20 cellular contexts compared by ENCODE assay signal in genomic region chr10:13683017-13683416, GRCh38.
"Had no signal": no experiment of that assay in that cellular context is flagged by ENCODE, and none has a peak within 500 bp of the region (broad histone marks: within the 10 kb centered on the region; RNA-seq: fewer than 3 reads in every experiment).

No MANE protein-coding gene starts in this region.

- H3K36me3 ChIP-seq: cardiac muscle cell, colonic mucosa, prostate gland, thyroid gland, vagina had no signal

- H3K9me3 Mint-ChIP-seq: activated T-helper 2 cell treated with anti-CD3 and anti-CD28 coated beads, Interferon-gamma antibody, Interleukin-2, Interleukin-4, amounts not matched to agents 10 μg/mL and 5 μg/mL and 100 μg/mL, durations not matched to agents 14 hours and 24 hours and 36 hours; nephron had no signal

- H3K9me3 ChIP-seq: adrenal gland, colonic mucosa, gastroesophageal sphincter, prostate gland, thyroid gland, vagina had no signal

- H3K4me3 Mint-ChIP-seq: activated CD8-positive, alpha-beta memory T cell treated with anti-CD3 and anti-CD28 coated beads, Interleukin-2, amount 10 ng/mL, durations not matched to agents 7 days and 5 days; nephron had no signal

- H3K36me3 Mint-ChIP-seq: activated CD8-positive, alpha-beta memory T cell treated with anti-CD3 and anti-CD28 coated beads, Interleukin-2, amount 10 ng/mL, durations not matched to agents 7 days and 5 days had no signal

- H3K27me3 ChIP-seq: adrenal gland, cardiac muscle cell, colonic mucosa, gastroesophageal sphincter, thyroid gland, vagina had no signal

- H3K27ac ChIP-seq: cardiac muscle cell, SK-N-MC, vagina had no signal

- DNase-seq: activated CD4-positive, alpha-beta T cell treated with anti-CD3 and anti-CD28 coated beads for 1 hour; activated CD4-positive, alpha-beta T cell treated with anti-CD3 and anti-CD28 coated beads, Interleukin-2, amount 50 U/mL, for 4 hours; activated CD8-positive, alpha-beta memory T cell treated with anti-CD3 and anti-CD28 coated beads, Interleukin-2, amount 10 ng/mL, durations not matched to agents 7 days and 5 days; activated naive CD4-positive, alpha-beta T cell treated with anti-CD3 and anti-CD28 coated beads, Interleukin-2, amount 50 U/mL, for 16 hours; activated T-cell treated with anti-CD3 and anti-CD28 coated beads, Interleukin-2, amount 50 U/mL, for 1 hour; colonic mucosa; effector CD4-positive, alpha-beta T cell; nucleus accumbens; stimulated activated CD4-positive, alpha-beta T cell treated with anti-CD3 and anti-CD28 coated beads, Interleukin-12 subunit alpha, Interleukin-12 subunit beta, amount 100 ng/mL, for 4 hours; stimulated activated CD4-positive, alpha-beta T cell treated with anti-CD3 and anti-CD28 coated beads, Interleukin-2, amount 100 ng/mL, for 24 hours; T-helper 1 cell; thyroid gland had no signal

- ATAC-seq: activated CD8-positive, alpha-beta memory T cell treated with anti-CD3 and anti-CD28 coated beads, Interleukin-2, amount 10 ng/mL, durations not matched to agents 7 days and 5 days had no signal

- H3K27ac Mint-ChIP-seq: activated CD8-positive, alpha-beta memory T cell treated with anti-CD3 and anti-CD28 coated beads, Interleukin-2, amount 10 ng/mL, durations not matched to agents 7 days and 5 days; activated T-helper 2 cell treated with anti-CD3 and anti-CD28 coated beads, Interferon-gamma antibody, Interleukin-2, Interleukin-4, amounts not matched to agents 10 μg/mL and 5 μg/mL and 100 μg/mL, durations not matched to agents 14 hours and 24 hours and 36 hours had no signal

- H3K4me1 ChIP-seq: colonic mucosa had no signal

- H3K4me3 ChIP-seq: adrenal gland, cardiac muscle cell, colonic mucosa, gastroesophageal sphincter, prostate gland, SK-N-MC, thyroid gland, vagina had no signal

- H3K4me1 Mint-ChIP-seq: activated CD8-positive, alpha-beta memory T cell treated with anti-CD3 and anti-CD28 coated beads, Interleukin-2, amount 10 ng/mL, durations not matched to agents 7 days and 5 days had no signal
